In the genomic region with DNA sequence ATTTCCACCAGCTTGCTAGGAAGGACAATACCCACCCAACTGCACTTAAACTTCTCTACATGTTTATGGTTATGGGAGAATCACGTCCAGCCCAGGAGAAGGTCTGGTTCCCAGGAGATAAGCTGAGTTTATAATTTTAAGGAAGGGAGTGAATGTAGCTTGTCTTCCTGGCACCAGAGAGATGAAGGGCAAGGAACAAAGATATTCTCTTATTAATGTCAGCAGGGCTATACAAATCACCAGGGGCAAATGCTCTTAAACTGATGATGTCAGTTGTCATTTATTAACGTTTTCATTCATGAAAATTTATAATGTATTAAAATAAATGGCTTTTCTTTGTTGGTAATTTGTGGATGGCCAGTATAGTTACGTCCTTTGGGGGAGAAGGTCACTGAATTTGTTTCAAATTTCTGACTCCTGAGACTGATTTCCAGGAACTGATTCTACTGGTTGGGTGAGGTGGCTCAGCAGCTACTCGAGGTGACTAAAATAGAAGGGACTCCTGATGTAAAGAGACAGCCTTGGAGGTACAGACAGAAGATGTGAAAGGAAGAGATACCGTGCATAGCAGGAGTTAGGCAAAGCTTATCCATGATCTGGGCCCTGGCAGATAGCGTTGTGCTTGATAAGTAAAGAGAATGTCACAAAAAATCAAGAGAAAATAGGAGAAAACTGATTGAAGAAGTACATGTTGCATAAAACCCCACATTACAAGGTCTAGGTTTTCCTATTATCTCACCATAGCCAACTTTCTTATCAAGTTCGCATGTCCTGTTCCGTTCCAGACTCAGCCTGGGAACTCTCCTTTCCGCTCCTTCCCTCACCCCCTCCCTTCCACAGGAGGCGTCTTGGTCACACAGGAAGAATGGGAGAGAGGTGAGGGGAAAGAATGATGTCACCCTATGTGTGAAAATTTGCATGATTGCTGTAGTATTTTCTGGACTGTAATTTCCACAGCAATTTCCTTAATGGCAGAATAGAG, we compare ENCODE assay signal across 32 cellular contexts.
DNase-seq lines count a peak whose midpoint lies in the region; ATAC-seq and TF ChIP-seq lines count a peak whose summit lies in the region.
"Had no signal": no experiment of that assay in that cellular context is flagged by ENCODE, and none has a peak within 500 bp of the region (broad histone marks: within the 10 kb centered on the region; RNA-seq: fewer than 3 reads in every experiment).

No MANE protein-coding gene starts in this region.

- no peak for DNase-seq in left ventricle myocardium inferior
- no peak for DNase-seq in right atrium auricular region (ENCODE audit: low spot score)
- DNase-seq in amniotic epithelial cell (ENCODE audit: low read depth) = peak; percentile 9
- DNase-seq in left ventricle myocardium superior = no peak
- no peak for DNase-seq in dorsolateral prefrontal cortex
- no peak for DNase-seq in hepatic stellate cell (ENCODE audit: low spot score)
- no peak for DNase-seq in LoVo (ENCODE audit: low spot score)
- no peak for DNase-seq in NOMO-1 treated with DMSO at 0.1 percent for 48 hours (lab: John Stamatoyannopoulos, UW; ENCODE audit: unreplicated experiment)
- DNase-seq: activated B cell treated with CpG ODN at 0.5 μM for 24 hours; activated CD4-positive, alpha-beta T cell treated with anti-CD3 and anti-CD28 coated beads, Interleukin-2, amount 10 ng/mL, durations not matched to agents 7 days and 5 days; activated effector memory CD4-positive, alpha-beta T cell treated with anti-CD3 and anti-CD28 coated beads, Interleukin-2, amount 50 U/mL, for 16 hours; activated T-cell treated with anti-CD3 and anti-CD28 coated beads, Interleukin-2, amount 50 U/mL, for 1 hour; anterior cingulate cortex; CD4-positive, alpha-beta memory T cell; colonic mucosa; DMS153; effector CD8-positive, alpha-beta T cell; Karpas-422; kidney glomerular epithelial cell; NCI-H1417 treated with DMSO at 0.1 percent for 48 hours; NCI-H2029 treated with DMSO at 0.1 percent for 48 hours; NCI-H2227 treated with DMSO at 0.1 percent for 48 hours; NCI-H526; nephron progenitor cell; NK-92 treated with Interleukin-12 subunit alpha and Interleukin-12 subunit beta, amount 100 ng/mL, for 24 hours; small intestine; stimulated activated naive CD4-positive, alpha-beta T cell; T1000 had no signal

- peak overlapping the region; percentile 18 for H3K27ac ChIP-seq in left ventricle myocardium inferior (replicated peaks)
- H3K27ac ChIP-seq in right atrium auricular region = no peak overlapping the region
- no peak overlapping the region for H3K27ac ChIP-seq in dorsolateral prefrontal cortex
- H3K27ac ChIP-seq: cardiac muscle cell, colonic mucosa, hepatocyte, suprapubic skin had no signal

- ATAC-seq in left ventricle myocardium superior = peak; percentile 57

- H3K4me3 ChIP-seq in left ventricle myocardium inferior = no peak overlapping the region
- H3K4me3 ChIP-seq in right atrium auricular region = no peak overlapping the region
- H3K4me3 ChIP-seq in dorsolateral prefrontal cortex = no peak overlapping the region
- H3K4me3 ChIP-seq: cardiac muscle cell, colonic mucosa, HAP-1, hepatocyte, suprapubic skin had no signal

- no peaks in the 10 kb centered on the region for H3K36me3 ChIP-seq in left ventricle myocardium inferior
- no peaks in the 10 kb centered on the region for H3K36me3 ChIP-seq in right atrium auricular region
- H3K36me3 ChIP-seq: cardiac muscle cell, colonic mucosa, HAP-1, suprapubic skin had no signal

- H3K27me3 ChIP-seq in left ventricle myocardium inferior (ENCODE audit: low read depth) = no peaks in the 10 kb centered on the region
- no peaks in the 10 kb centered on the region for H3K27me3 ChIP-seq in right atrium auricular region
- H3K27me3 ChIP-seq in dorsolateral prefrontal cortex = no peaks in the 10 kb centered on the region
- H3K27me3 ChIP-seq: cardiac muscle cell, colonic mucosa, hepatocyte, suprapubic skin had no signal

- H3K4me1 ChIP-seq in left ventricle myocardium inferior (peaks cover 6% of the 10 kb centered on the region), right atrium auricular region (no peaks in the 10 kb centered on the region)
- H3K4me1 ChIP-seq: colonic mucosa, HAP-1, suprapubic skin had no signal

- intact Hi-C loops in left ventricle myocardium inferior (cut with micrococcal nuclease) (no loop called here), left ventricle myocardium superior (cut with micrococcal nuclease) (no loop called here), dorsolateral prefrontal cortex (cut with DNase I) (loop anchor here in 1 of 2 donors (5.0 kb wide), 1 partner anchor 85 kb away; no protein-coding TSS in a partner anchor)

- H3K9me3 ChIP-seq in left ventricle myocardium inferior (replicated peaks) (no peaks in the 10 kb centered on the region), right atrium auricular region (no peaks in the 10 kb centered on the region)
- H3K9me3 ChIP-seq: colonic mucosa, HAP-1, suprapubic skin had no signal

- no peak for TF ChIP-seq CTCF in left ventricle myocardium inferior (IDR thresholded peaks at IDR 0.05; ENCODE audit: borderline replicate concordance)
- no peak for TF ChIP-seq CTCF in right atrium auricular region (IDR thresholded peaks at IDR 0.05)
- no peak for TF ChIP-seq CTCF in dorsolateral prefrontal cortex (IDR thresholded peaks at IDR 0.05 in 54 of 56, conservative IDR thresholded peaks at IDR 0.05 in 2 of 56; ENCODE audit: low read depth in 1 of 56, partially characterized antibody in 56 of 56)
